9 cellular contexts compared by ENCODE assay signal in genomic region chr9:136532799-136533774, GRCh38. TPM values are rescaled to one million over a fixed set of nuclear protein-coding genes. Genes with fewer than 3 reads are reported as not detected.
DNase-seq lines count a peak whose midpoint lies in the region; ATAC-seq and TF ChIP-seq lines count a peak whose summit lies in the region.
"Had no signal": no experiment of that assay in that cellular context is flagged by ENCODE, and none has a peak within 500 bp of the region (broad histone marks: within the 10 kb centered on the region; RNA-seq: fewer than 3 reads in every experiment).

No MANE protein-coding gene starts in this region.

- 66 to 80% (median 67%) methylated on average over 25 to 35 of the region's 35 CpGs for WGBS in ovary, 3 donors

- DNase-seq in GF-D8 (lab: John Stamatoyannopoulos, UW), result peak; percentile 40
- DNase-seq in activated CD4-positive, alpha-beta T cell treated with anti-CD3 and anti-CD28 coated beads for 24 hours (ENCODE audit: low read depth in 2 of 2), result peak; percentile 26 to 59
- DNase-seq in dorsolateral prefrontal cortex, result no peak
- peak; percentile 28 to 53 for DNase-seq in stimulated activated CD4-positive, alpha-beta T cell treated with anti-CD3 and anti-CD28 coated beads, Interleukin-1b, Interleukin-23, amount 100 ng/mL, for 1 hour (ENCODE audit: low read depth in 2 of 2)
- DNase-seq in NCI-H446 (lab: John Stamatoyannopoulos, UW), result no peak
- DNase-seq in NCI-H1930 (lab: John Stamatoyannopoulos, UW), result no peak
- DNase-seq in ovary, result no peak
- DNase-seq: DMS79 treated with DMSO at 0.1 percent for 48 hours had no signal

- peaks cover 0 to 18% (median 0%) of the 10 kb centered on the region in 45 donors for H3K27me3 ChIP-seq in dorsolateral prefrontal cortex
- H3K27me3 ChIP-seq in ovary, result no peaks in the 10 kb centered on the region

- H3K36me3 ChIP-seq in ovary, result no peaks in the 10 kb centered on the region

- TF ChIP-seq POLR2A in ovary (IDR thresholded peaks at IDR 0.05), result no peak

- H3K4me3 ChIP-seq in dorsolateral prefrontal cortex (no peak overlapping the region), ovary (no peak overlapping the region)

- TF ChIP-seq EP300 in ovary (IDR thresholded peaks at IDR 0.05), result no peak

- TF ChIP-seq CTCF in dorsolateral prefrontal cortex (IDR thresholded peaks at IDR 0.05 in 54 of 56, conservative IDR thresholded peaks at IDR 0.05 in 2 of 56; ENCODE audit: low read depth in 1 of 56, partially characterized antibody in 56 of 56) (no peak), ovary (IDR thresholded peaks at IDR 0.05) (no peak)

- peak overlapping the region in 41 of 59 donors; percentile 5 to 80 (median 46) for H3K27ac ChIP-seq in dorsolateral prefrontal cortex
- H3K27ac ChIP-seq in ovary, result no peak overlapping the region

- no peaks in the 10 kb centered on the region for H3K9me3 ChIP-seq in ovary

- no peak for ATAC-seq in HG03045 (IDR thresholded peaks at IDR 0.05; ENCODE audit: unreplicated experiment)

- intact Hi-C loops in dorsolateral prefrontal cortex (cut with DNase I), result no loop called here
- intact Hi-C loops in ovary (cut with DNase I), result no loop called here

- no peaks in the 10 kb centered on the region for H3K4me1 ChIP-seq in ovary (ENCODE audit: insufficient read depth)

RNA-seq across cellular contexts. Expression of gene NOTCH1, which starts 12.8 kb away (rescaled TPM):
- total RNA-seq in dorsolateral prefrontal cortex, result 10 to 100 TPM; 24.0 to 92.1 (median 38.8) TPM
- 10 to 100 TPM in 6 of 7 donors, 1 to 10 TPM in 1; 7.3 to 30.9 (median 17.4) TPM for total RNA-seq in ovary
- 1 to 10 TPM; 2.5 to 7.8 TPM for polyA plus RNA-seq in ovary

RNA-seq across cellular contexts. Expression of gene SEC16A, which starts 50.2 kb away (rescaled TPM):
- 10 to 100 TPM; 52.6 to 89.0 (median 68.2) TPM for total RNA-seq in dorsolateral prefrontal cortex
- 10 to 100 TPM; 30.0 to 61.4 (median 50.2) TPM for total RNA-seq in ovary
- 10 to 100 TPM; 27.6 to 37.2 TPM for polyA plus RNA-seq in ovary

Comparison
In these comparisons a context has a peak if more than half of its experiments do, and no peak if none do; other contexts are left out.
1. DNase-seq: peak in GF-D8 (single experiment), activated CD4-positive, alpha-beta T cell treated with anti-CD3 and anti-CD28 coated beads for 24 hours (2 of 2) and stimulated activated CD4-positive, alpha-beta T cell treated with anti-CD3 and anti-CD28 coated beads, Interleukin-1b, Interleukin-23, amount 100 ng/mL, for 1 hour (2 of 2); none in dorsolateral prefrontal cortex (0 of 10), NCI-H446 (0 of 2), NCI-H1930 (0 of 2) and ovary (0 of 5).
2. H3K27ac ChIP-seq: peak in dorsolateral prefrontal cortex (41 of 59); none in ovary (0 of 2).